31 cellular contexts compared by ENCODE assay signal in the genomic region with DNA sequence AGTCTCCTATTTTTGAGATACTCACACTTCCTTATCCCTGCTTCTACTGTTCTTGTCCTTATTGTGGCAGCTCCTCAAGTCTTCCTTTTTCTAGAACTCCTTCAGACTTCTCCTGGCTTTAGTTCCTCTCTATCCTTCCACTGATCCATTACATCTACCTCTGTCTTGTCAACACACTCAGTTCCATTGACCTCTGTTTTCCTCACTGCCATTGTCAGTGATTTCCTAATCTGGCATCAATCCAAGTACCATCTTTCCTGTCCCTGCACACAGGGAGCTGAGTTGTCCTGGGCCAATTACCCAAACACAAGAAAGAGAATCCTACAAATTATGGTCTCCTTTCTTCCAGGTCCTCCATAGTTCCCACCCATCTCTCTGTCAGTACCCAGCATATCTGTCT.
"Had no signal": no experiment of that assay in that cellular context is flagged by ENCODE, and none has a peak within 500 bp of the region (broad histone marks: within the 10 kb centered on the region; RNA-seq: fewer than 3 reads in every experiment).

No MANE protein-coding gene starts in this region.

- H3K4me1 Mint-ChIP-seq: activated CD4-positive, alpha-beta T cell treated with anti-CD3 and anti-CD28 coated beads, Interleukin-2, amount 10 ng/mL, durations not matched to agents 24 days and 14 days; activated T-helper 17 cell treated with anti-CD3 and anti-CD28 coated beads, Interleukin-2, amount 50 U/mL, for 72 hours; T-cell had no signal

- H3K36me3 ChIP-seq: brain microvascular endothelial cell, cardiac muscle cell had no signal

- H3K27ac Mint-ChIP-seq: activated B cell treated with CpG ODN at 0.5 μM for 24 hours; activated CD4-positive, alpha-beta T cell treated with anti-CD3 and anti-CD28 coated beads, Interleukin-2, amount 10 ng/mL, durations not matched to agents 24 days and 14 days; activated naive CD4-positive, alpha-beta T cell treated with anti-CD3 and anti-CD28 coated beads for 36 hours; activated naive CD8-positive, alpha-beta T cell; activated T-helper 17 cell treated with anti-CD3 and anti-CD28 coated beads, Interleukin-2, amount 50 U/mL, for 72 hours; T-cell had no signal

- FAIRE-seq: astrocyte, TTC549 had no signal

- H3K27ac ChIP-seq: brain microvascular endothelial cell, cardiac muscle cell, SK-N-MC had no signal

- DNase-seq: activated B cell treated with CpG ODN at 0.5 μM for 24 hours; activated CD4-positive, alpha-beta T cell treated with anti-CD3 and anti-CD28 coated beads for 1 hour; activated CD4-positive, alpha-beta T cell treated with anti-CD3 and anti-CD28 coated beads, Interleukin-2, amount 10 ng/mL, durations not matched to agents 24 days and 14 days; activated CD4-positive, alpha-beta T cell treated with anti-CD3 and anti-CD28 coated beads, Interleukin-2, amount 50 U/mL, for 48 hours; activated gamma-delta T cell; activated naive CD4-positive, alpha-beta T cell treated with anti-CD3 and anti-CD28 coated beads for 36 hours; activated T-cell treated with anti-CD3 and anti-CD28 coated beads, Interleukin-2, amount 50 U/mL, for 48 hours; amygdala; brain microvascular endothelial cell; cerebellar nuclear complex; Karpas-422; NCI-H1105 treated with DMSO at 0.1 percent for 48 hours; NCI-H1436 treated with DMSO at 0.1 percent for 48 hours; NCI-H187; NCI-H2081; NCI-H2171; NCI-H510A; NCI-H526 treated with DMSO at 0.1 percent for 48 hours; OCI-M1; RPMI8226; T-cell; T-helper 2 cell; T1000 had no signal

- ATAC-seq: activated T-helper 17 cell treated with anti-CD3 and anti-CD28 coated beads, Interleukin-2, amount 50 U/mL, for 72 hours; Panc1; Right ventricle myocardium inferior; T-cell had no signal

- H3K9me3 Mint-ChIP-seq: activated B cell treated with CpG ODN at 0.5 μM for 24 hours; activated CD4-positive, alpha-beta T cell treated with anti-CD3 and anti-CD28 coated beads, Interleukin-2, amount 10 ng/mL, durations not matched to agents 24 days and 14 days; activated naive CD4-positive, alpha-beta T cell treated with anti-CD3 and anti-CD28 coated beads for 36 hours; activated T-helper 17 cell treated with anti-CD3 and anti-CD28 coated beads, Interleukin-2, amount 50 U/mL, for 72 hours; T-cell had no signal

- H3K4me3 Mint-ChIP-seq: activated B cell treated with CpG ODN at 0.5 μM for 24 hours; activated CD4-positive, alpha-beta T cell treated with anti-CD3 and anti-CD28 coated beads, Interleukin-2, amount 10 ng/mL, durations not matched to agents 24 days and 14 days; activated naive CD4-positive, alpha-beta T cell treated with anti-CD3 and anti-CD28 coated beads for 36 hours; activated naive CD8-positive, alpha-beta T cell; activated T-helper 17 cell treated with anti-CD3 and anti-CD28 coated beads, Interleukin-2, amount 50 U/mL, for 72 hours; T-cell had no signal

- H3K36me3 Mint-ChIP-seq: activated naive CD8-positive, alpha-beta T cell; T-cell had no signal

- H3K4me3 ChIP-seq: cardiac muscle cell, SK-N-MC had no signal
